ENCODE assay signal across 2 cellular contexts in the genomic region with DNA sequence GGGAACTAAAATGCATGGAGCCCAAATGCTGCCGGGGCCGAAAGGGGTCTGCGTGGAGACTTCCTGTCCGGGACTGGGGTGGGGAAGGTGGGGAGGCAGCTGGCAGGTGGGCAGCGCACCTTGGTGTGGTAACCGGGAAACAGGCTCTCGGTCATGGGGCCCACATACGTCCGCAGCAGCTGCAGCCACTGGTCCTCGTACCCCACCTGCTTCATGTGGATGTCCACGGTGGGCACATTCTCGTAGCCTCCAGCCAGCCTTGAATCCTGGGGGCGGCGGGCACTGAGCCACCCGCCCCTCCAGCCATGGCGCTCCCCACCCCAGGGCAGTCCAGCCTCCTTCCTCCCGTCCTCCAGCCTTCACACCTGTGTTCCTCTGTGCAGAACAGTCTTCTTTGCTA.
TF ChIP-seq lines count a peak whose summit lies in the region.

No MANE protein-coding gene starts in this region.

TF ChIP-seq in GM23338, 12 proteins besides CTCF, POLR2A, EP300 and RAD21 (continued from another document):
- TF ChIP-seq, protein P1, sequence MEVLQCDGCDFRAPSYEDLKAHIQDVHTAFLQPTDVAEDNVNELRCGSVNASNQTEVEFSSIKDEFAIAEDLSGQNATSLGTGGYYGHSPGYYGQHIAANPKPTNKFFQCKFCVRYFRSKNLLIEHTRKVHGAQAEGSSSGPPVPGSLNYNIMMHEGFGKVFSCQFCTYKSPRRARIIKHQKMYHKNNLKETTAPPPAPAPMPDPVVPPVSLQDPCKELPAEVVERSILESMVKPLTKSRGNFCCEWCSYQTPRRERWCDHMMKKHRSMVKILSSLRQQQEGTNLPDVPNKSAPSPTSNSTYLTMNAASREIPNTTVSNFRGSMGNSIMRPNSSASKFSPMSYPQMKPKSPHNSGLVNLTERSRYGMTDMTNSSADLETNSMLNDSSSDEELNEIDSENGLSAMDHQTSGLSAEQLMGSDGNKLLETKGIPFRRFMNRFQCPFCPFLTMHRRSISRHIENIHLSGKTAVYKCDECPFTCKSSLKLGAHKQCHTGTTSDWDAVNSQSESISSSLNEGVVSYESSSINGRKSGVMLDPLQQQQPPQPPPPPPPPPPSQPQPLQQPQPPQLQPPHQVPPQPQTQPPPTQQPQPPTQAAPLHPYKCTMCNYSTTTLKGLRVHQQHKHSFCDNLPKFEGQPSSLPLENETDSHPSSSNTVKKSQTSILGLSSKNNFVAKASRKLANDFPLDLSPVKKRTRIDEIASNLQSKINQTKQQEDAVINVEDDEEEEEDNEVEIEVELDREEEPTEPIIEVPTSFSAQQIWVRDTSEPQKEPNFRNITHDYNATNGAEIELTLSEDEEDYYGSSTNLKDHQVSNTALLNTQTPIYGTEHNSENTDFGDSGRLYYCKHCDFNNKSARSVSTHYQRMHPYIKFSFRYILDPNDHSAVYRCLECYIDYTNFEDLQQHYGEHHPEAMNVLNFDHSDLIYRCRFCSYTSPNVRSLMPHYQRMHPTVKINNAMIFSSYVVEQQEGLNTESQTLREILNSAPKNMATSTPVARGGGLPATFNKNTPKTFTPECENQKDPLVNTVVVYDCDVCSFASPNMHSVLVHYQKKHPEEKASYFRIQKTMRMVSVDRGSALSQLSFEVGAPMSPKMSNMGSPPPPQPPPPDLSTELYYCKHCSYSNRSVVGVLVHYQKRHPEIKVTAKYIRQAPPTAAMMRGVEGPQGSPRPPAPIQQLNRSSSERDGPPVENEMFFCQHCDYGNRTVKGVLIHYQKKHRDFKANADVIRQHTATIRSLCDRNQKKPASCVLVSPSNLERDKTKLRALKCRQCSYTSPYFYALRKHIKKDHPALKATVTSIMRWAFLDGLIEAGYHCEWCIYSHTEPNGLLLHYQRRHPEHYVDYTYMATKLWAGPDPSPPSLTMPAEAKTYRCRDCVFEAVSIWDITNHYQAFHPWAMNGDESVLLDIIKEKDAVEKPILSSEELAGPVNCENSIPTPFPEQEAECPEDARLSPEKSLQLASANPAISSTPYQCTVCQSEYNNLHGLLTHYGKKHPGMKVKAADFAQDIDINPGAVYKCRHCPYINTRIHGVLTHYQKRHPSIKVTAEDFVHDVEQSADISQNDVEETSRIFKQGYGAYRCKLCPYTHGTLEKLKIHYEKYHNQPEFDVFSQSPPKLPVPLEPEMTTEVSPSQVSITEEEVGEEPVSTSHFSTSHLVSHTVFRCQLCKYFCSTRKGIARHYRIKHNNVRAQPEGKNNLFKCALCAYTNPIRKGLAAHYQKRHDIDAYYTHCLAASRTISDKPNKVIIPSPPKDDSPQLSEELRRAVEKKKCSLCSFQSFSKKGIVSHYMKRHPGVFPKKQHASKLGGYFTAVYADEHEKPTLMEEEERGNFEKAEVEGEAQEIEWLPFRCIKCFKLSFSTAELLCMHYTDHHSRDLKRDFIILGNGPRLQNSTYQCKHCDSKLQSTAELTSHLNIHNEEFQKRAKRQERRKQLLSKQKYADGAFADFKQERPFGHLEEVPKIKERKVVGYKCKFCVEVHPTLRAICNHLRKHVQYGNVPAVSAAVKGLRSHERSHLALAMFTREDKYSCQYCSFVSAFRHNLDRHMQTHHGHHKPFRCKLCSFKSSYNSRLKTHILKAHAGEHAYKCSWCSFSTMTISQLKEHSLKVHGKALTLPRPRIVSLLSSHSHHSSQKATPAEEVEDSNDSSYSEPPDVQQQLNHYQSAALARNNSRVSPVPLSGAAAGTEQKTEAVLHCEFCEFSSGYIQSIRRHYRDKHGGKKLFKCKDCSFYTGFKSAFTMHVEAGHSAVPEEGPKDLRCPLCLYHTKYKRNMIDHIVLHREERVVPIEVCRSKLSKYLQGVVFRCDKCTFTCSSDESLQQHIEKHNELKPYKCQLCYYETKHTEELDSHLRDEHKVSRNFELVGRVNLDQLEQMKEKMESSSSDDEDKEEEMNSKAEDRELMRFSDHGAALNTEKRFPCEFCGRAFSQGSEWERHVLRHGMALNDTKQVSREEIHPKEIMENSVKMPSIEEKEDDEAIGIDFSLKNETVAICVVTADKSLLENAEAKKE (CRISPR knock-in tag; IDR thresholded peaks at IDR 0.05), result no peak
TF ChIP-seq in GM23338: peak in this region for 0.

TF ChIP-seq in WTC11, 78 proteins besides CTCF, POLR2A, EP300 and RAD21 (continued from another document):
- TF ChIP-seq, protein P2, sequence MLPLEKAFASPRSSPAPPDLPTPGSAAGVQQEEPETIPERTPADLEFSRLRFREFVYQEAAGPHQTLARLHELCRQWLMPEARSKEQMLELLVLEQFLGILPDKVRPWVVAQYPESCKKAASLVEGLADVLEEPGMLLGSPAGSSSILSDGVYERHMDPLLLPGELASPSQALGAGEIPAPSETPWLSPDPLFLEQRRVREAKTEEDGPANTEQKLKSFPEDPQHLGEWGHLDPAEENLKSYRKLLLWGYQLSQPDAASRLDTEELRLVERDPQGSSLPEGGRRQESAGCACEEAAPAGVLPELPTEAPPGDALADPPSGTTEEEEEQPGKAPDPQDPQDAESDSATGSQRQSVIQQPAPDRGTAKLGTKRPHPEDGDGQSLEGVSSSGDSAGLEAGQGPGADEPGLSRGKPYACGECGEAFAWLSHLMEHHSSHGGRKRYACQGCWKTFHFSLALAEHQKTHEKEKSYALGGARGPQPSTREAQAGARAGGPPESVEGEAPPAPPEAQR (CRISPR knock-in tag; IDR thresholded peaks at IDR 0.05), result no peak
- TF ChIP-seq KAT7 (CRISPR knock-in tag; IDR thresholded peaks at IDR 0.05; ENCODE audit: borderline replicate concordance), result no peak
- TF ChIP-seq OVOL2 (CRISPR knock-in tag; IDR thresholded peaks at IDR 0.05; ENCODE audit: borderline replicate concordance), result no peak
- no peak for TF ChIP-seq ZNF219 (CRISPR knock-in tag; IDR thresholded peaks at IDR 0.05; ENCODE audit: borderline replicate concordance)
- no peak for TF ChIP-seq SMAD3 (CRISPR knock-in tag; IDR thresholded peaks at IDR 0.05; ENCODE audit: borderline replicate concordance)
- TF ChIP-seq NR1H2 (CRISPR knock-in tag; IDR thresholded peaks at IDR 0.05), result no peak
- TF ChIP-seq JAZF1 (CRISPR knock-in tag; IDR thresholded peaks at IDR 0.05), result no peak
